9 cellular contexts compared by ENCODE assay signal in the genomic region with DNA sequence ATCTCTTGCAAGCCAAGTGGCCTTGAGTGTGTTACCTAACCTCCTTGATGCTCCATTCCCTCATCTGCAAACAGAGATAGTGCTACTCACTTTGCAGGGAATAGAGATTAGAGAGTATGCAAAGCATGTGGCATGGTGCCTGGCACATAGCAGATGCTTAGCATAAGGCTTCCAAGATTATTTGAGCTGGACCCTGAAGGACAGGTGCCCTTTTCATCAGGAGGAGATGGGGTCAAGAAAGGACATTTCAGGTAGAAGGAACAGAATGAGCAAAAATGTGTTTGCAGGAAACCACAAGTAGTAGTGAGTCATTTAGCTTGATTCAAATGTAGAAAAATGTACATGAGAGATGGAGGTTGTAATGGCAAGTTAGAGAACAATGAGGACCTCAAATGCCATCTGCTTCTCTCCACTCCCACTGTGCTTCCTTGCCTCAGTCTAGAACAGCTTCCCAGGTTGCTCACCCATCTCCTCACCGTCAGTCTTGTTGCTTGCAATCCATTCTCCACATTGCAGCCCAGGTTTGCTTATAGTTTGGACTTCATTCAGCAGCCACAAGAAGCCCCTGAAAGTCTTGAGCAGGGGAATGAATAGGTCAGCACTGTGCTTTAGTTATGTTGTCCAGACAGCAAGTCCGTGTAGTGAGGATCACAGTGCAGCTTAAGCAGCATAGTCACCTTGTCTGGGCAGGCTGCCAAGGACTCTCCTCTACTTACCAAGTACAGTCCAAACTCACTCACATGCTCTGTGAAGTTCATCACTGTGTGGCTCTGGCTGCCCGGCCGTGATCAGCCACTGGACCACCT.
A peak's percentile ranks its signal among the peaks of the same experiment; 100 is the strongest.
DNase-seq lines count a peak whose midpoint lies in the region; ATAC-seq and TF ChIP-seq lines count a peak whose summit lies in the region.
"Had no signal": no experiment of that assay in that cellular context is flagged by ENCODE, and none has a peak within 500 bp of the region (broad histone marks: within the 10 kb centered on the region; RNA-seq: fewer than 3 reads in every experiment).

No MANE protein-coding gene starts in this region.

- H3K36me3 ChIP-seq in upper lobe of right lung (no peaks in the 10 kb centered on the region), H7 (replicated peaks; ENCODE audit: control insufficient read depth, insufficient read depth, low read length) (no peaks in the 10 kb centered on the region)

- peak; percentile 58 for ATAC-seq in upper lobe of right lung

- no peaks in the 10 kb centered on the region for H3K9me3 ChIP-seq in upper lobe of right lung

- H3K4me3 ChIP-seq in upper lobe of right lung (no peak overlapping the region), H7 (ENCODE audit: insufficient read depth, low read depth, low read length) (no peak overlapping the region)

- no peaks in the 10 kb centered on the region for H3K4me1 ChIP-seq in upper lobe of right lung

- no peak for TF ChIP-seq CTCF in upper lobe of right lung (IDR thresholded peaks at IDR 0.05)

- no peak overlapping the region for H3K27ac ChIP-seq in upper lobe of right lung
- H3K27ac ChIP-seq: C4-2B had no signal

- no peaks in the 10 kb centered on the region for H3K27me3 ChIP-seq in upper lobe of right lung
- no peaks in the 10 kb centered on the region for H3K27me3 ChIP-seq in H7 (ENCODE audit: control insufficient read depth, insufficient read depth, low read length)

- intact Hi-C loops in upper lobe of right lung (cut with DNase I) = no loop called here

- peak; percentile 19 for DNase-seq in activated naive CD4-positive, alpha-beta T cell treated with Interleukin-2 at 50 U/mL for 16 hours
- DNase-seq in activated naive CD4-positive, alpha-beta T cell (lab: John Stamatoyannopoulos, UW) = no peak
- DNase-seq in HPDE6-E6E7 (ENCODE audit: extremely low spot score) (peak; percentile 14), glomerular visceral epithelial cell (ENCODE audit: extremely low spot score) (peak; percentile 49), upper lobe of right lung (peak; percentile 73), T-helper 9 cell (no peak), H7 (no peak)
- DNase-seq in activated CD4-positive, alpha-beta T cell treated with anti-CD3 and anti-CD28 coated beads, Interleukin-2, amount 50 U/mL, for 1 hour = peak; percentile 10

Comparison
In these comparisons a context has a peak if more than half of its experiments do, and no peak if none do; other contexts are left out.
1. DNase-seq: peak in activated naive CD4-positive, alpha-beta T cell treated with Interleukin-2 at 50 U/mL for 16 hours (single experiment), HPDE6-E6E7 (single experiment), activated CD4-positive, alpha-beta T cell treated with anti-CD3 and anti-CD28 coated beads, Interleukin-2, amount 50 U/mL, for 1 hour (single experiment), glomerular visceral epithelial cell (single experiment) and upper lobe of right lung (single experiment); none in activated naive CD4-positive, alpha-beta T cell (0 of 4), T-helper 9 cell (single experiment) and H7 (single experiment).